ENCODE assay signal across 7 cellular contexts in genomic region chr20:44460795-44461141, GRCh38. TPM values are rescaled to one million over a fixed set of nuclear protein-coding genes. Genes with fewer than 3 reads are reported as not detected.
DNase-seq lines count a peak whose midpoint lies in the region; ATAC-seq and TF ChIP-seq lines count a peak whose summit lies in the region.

No MANE protein-coding gene starts in this region.

- H3K36me3 ChIP-seq in adrenal gland (replicated peaks in 1 of 2) (no peaks in the 10 kb centered on the region), lower lobe of right lung (no peaks in the 10 kb centered on the region)

- DNase-seq in ELR (ENCODE audit: low read depth) (peak; percentile 65), MV-4-11 (lab: John Stamatoyannopoulos, UW) (peak; percentile 38), adrenal gland (peak in 1 of 7 donors; percentile 38), lower lobe of right lung (no peak), NCI-H446 (lab: John Stamatoyannopoulos, UW) (no peak), C1 segment of cervical spinal cord (lab: John Stamatoyannopoulos, UW) (no peak)
- DNase-seq in stimulated activated effector memory CD8-positive, alpha-beta T cell treated with anti-CD3 and anti-CD28 coated beads, Interleukin-12 subunit alpha, Interleukin-12 subunit beta, amount 100 ng/mL, for 72 hours (ENCODE audit: low spot score in 2 of 2): no peak

- TF ChIP-seq CTCF in adrenal gland (IDR thresholded peaks at IDR 0.05) (peak; percentile 27 to 76 (median 62)), lower lobe of right lung (IDR thresholded peaks at IDR 0.05) (peak; percentile 32)

- H3K4me3 ChIP-seq in adrenal gland (no peak overlapping the region), lower lobe of right lung (no peak overlapping the region)

- intact Hi-C loops in adrenal gland (cut with DNase I) (loop anchor here (2.0 to 5.0 kb wide), 2 partner anchors 70 to 73 kb away; no protein-coding TSS in a partner anchor), lower lobe of right lung (cut with DNase I) (no loop called here)

- TF ChIP-seq POLR2A in adrenal gland (IDR thresholded peaks at IDR 0.05): no peak

- no peaks in the 10 kb centered on the region for H3K4me1 Mint-ChIP-seq in stimulated activated effector memory CD8-positive, alpha-beta T cell treated with anti-CD3 and anti-CD28 coated beads, Interleukin-12 subunit alpha, Interleukin-12 subunit beta, amount 100 ng/mL, for 72 hours

- WGBS in adrenal gland, 4 donors: 8 to 15% (median 11%) methylated on average over 3 of the region's 3 CpGs

- H3K27ac ChIP-seq in adrenal gland (no peak overlapping the region), lower lobe of right lung (no peak overlapping the region)

- H3K9me3 ChIP-seq in adrenal gland (replicated peaks in 1 of 3): no peaks in the 10 kb centered on the region
- no peaks in the 10 kb centered on the region for H3K9me3 ChIP-seq in lower lobe of right lung

- no peaks in the 10 kb centered on the region for H3K36me3 Mint-ChIP-seq in stimulated activated effector memory CD8-positive, alpha-beta T cell treated with anti-CD3 and anti-CD28 coated beads, Interleukin-12 subunit alpha, Interleukin-12 subunit beta, amount 100 ng/mL, for 72 hours

- ATAC-seq in lower lobe of right lung: no peak
- no peak for ATAC-seq in stimulated activated effector memory CD8-positive, alpha-beta T cell treated with anti-CD3 and anti-CD28 coated beads, Interleukin-12 subunit alpha, Interleukin-12 subunit beta, amount 100 ng/mL, for 72 hours

- no peak overlapping the region for H3K27ac Mint-ChIP-seq in stimulated activated effector memory CD8-positive, alpha-beta T cell treated with anti-CD3 and anti-CD28 coated beads, Interleukin-12 subunit alpha, Interleukin-12 subunit beta, amount 100 ng/mL, for 72 hours

- no peaks in the 10 kb centered on the region for H3K9me3 Mint-ChIP-seq in stimulated activated effector memory CD8-positive, alpha-beta T cell treated with anti-CD3 and anti-CD28 coated beads, Interleukin-12 subunit alpha, Interleukin-12 subunit beta, amount 100 ng/mL, for 72 hours

- H3K27me3 ChIP-seq in adrenal gland (no peaks in the 10 kb centered on the region), lower lobe of right lung (ENCODE audit: low read depth) (no peaks in the 10 kb centered on the region)

- no peak overlapping the region for H3K4me3 Mint-ChIP-seq in stimulated activated effector memory CD8-positive, alpha-beta T cell treated with anti-CD3 and anti-CD28 coated beads, Interleukin-12 subunit alpha, Interleukin-12 subunit beta, amount 100 ng/mL, for 72 hours

- no peaks in the 10 kb centered on the region for H3K4me1 ChIP-seq in adrenal gland (replicated peaks in 1 of 2)
- no peaks in the 10 kb centered on the region for H3K4me1 ChIP-seq in lower lobe of right lung

RNA-seq across cellular contexts. Expression of gene TTPAL, which starts 14.9 kb away (rescaled TPM):
- 10 to 100 TPM in 7 of 8 donors, 1 to 10 TPM in 1; 8.7 to 17.8 (median 13.4) TPM for total RNA-seq in adrenal gland
- polyA plus RNA-seq in adrenal gland: 1 to 10 TPM; 4.2 to 8.5 (median 5.9) TPM
- 9.6 TPM for total RNA-seq in lower lobe of right lung

Comparison
In these comparisons a context has a peak if more than half of its experiments do, and no peak if none do; other contexts are left out.
1. DNase-seq: peak in ELR (single experiment) and MV-4-11 (single experiment); none in lower lobe of right lung (single experiment), stimulated activated effector memory CD8-positive, alpha-beta T cell treated with anti-CD3 and anti-CD28 coated beads, Interleukin-12 subunit alpha, Interleukin-12 subunit beta, amount 100 ng/mL, for 72 hours (0 of 2), NCI-H446 (0 of 2) and C1 segment of cervical spinal cord (0 of 14).